Comparison of ENCODE assay signal across 9 cellular contexts in the genomic region with DNA sequence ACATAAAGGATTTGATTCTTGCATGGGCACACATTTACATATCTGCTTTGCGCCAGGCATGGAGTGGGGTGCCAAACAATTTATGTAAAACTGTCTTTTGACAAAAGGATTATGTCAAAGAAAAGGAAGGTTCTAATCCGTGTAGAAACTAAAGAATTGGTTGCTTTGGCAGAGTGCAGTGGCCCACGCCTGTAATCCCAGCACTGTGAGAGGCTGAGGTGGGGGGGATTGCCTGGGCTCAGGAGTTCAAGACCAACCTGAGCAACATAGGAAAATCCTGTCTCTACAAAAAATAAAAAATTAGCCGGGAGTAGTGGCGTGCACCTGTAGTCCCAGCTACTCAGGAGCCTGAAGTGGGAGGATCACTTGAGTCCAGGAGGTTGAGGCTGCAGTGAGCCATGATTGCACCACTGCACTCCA. TPM values are rescaled to one million over a fixed set of nuclear protein-coding genes. Genes with fewer than 3 reads are reported as not detected.
DNase-seq lines count a peak whose midpoint lies in the region; ATAC-seq, FAIRE-seq and TF ChIP-seq lines count a peak whose summit lies in the region.
"Had no signal": no experiment of that assay in that cellular context is flagged by ENCODE, and none has a peak within 500 bp of the region (broad histone marks: within the 10 kb centered on the region; RNA-seq: fewer than 3 reads in every experiment).

No MANE protein-coding gene starts in this region.

- no peaks in the 10 kb centered on the region for H3K27me3 Mint-ChIP-seq in activated naive CD8-positive, alpha-beta T cell treated with anti-CD3 and anti-CD28 coated beads for 36 hours

- ATAC-seq in foreskin keratinocyte, result no peak

- no peak for FAIRE-seq in kidney (lab: Jason Lieb, UNC)

- H3K27ac ChIP-seq in kidney (ENCODE audit: low read depth in 2 of 2, low read length in 2 of 2) (no peak overlapping the region), suprapubic skin (peak overlapping the region; percentile 90), foreskin keratinocyte (no peak overlapping the region)

- H3K27me3 ChIP-seq in suprapubic skin (no peaks in the 10 kb centered on the region), foreskin keratinocyte (no peaks in the 10 kb centered on the region)

- intact Hi-C loops in kidney (cut with DNase I), result no loop called here

- 30% methylated on average over 5 of the region's 5 CpGs for WGBS in suprapubic skin

- H3K9me3 ChIP-seq in kidney (ENCODE audit: control insufficient read depth in 1 of 2, low read length in 2 of 2), result no peaks in the 10 kb centered on the region
- no peaks in the 10 kb centered on the region for H3K9me3 ChIP-seq in suprapubic skin

- H3K4me3 ChIP-seq in kidney (ENCODE audit: low read length in 2 of 2) (peak overlapping the region; percentile 94 to 96), suprapubic skin (peak overlapping the region; percentile 97)

- TF ChIP-seq EP300 in suprapubic skin (IDR thresholded peaks at IDR 0.05), result no peak

- no peaks in the 10 kb centered on the region for H3K9me3 Mint-ChIP-seq in activated naive CD8-positive, alpha-beta T cell treated with anti-CD3 and anti-CD28 coated beads for 36 hours

- no peak for TF ChIP-seq POLR2A in suprapubic skin (IDR thresholded peaks at IDR 0.05)

- TF ChIP-seq CTCF in kidney (IDR thresholded peaks at IDR 0.05; ENCODE audit: borderline replicate concordance, extremely low read depth, insufficient read depth) (no peak), suprapubic skin (IDR thresholded peaks at IDR 0.05) (no peak), foreskin keratinocyte (conservative IDR thresholded peaks at IDR 0.05) (no peak)

- peak; percentile 52 for DNase-seq in activated CD8-positive, alpha-beta memory T cell treated with anti-CD3 and anti-CD28 coated beads for 24 hours
- DNase-seq in activated CD8-positive, alpha-beta memory T cell treated with anti-CD3 and anti-CD28 coated beads, Interleukin-2, amount 50 U/mL, for 48 hours, result no peak
- no peak for DNase-seq in activated naive CD8-positive, alpha-beta T cell treated with anti-CD3 and anti-CD28 coated beads for 36 hours
- no peak for DNase-seq in kidney
- DNase-seq in suprapubic skin (ENCODE audit: low spot score in 2 of 2), result peak in 1 of 2 donors; percentile 19
- no peak for DNase-seq in glomerular visceral epithelial cell (ENCODE audit: extremely low spot score)
- no peak for DNase-seq in NCI-H1048 (lab: John Stamatoyannopoulos, UW)
- DNase-seq in foreskin keratinocyte, result no peak
- DNase-seq: DMS 273 treated with DMSO at 0.1 percent for 48 hours had no signal

- H3K36me3 Mint-ChIP-seq in activated naive CD8-positive, alpha-beta T cell treated with anti-CD3 and anti-CD28 coated beads for 36 hours, result peaks cover 39% of the 10 kb centered on the region

- H3K4me1 ChIP-seq in kidney (ENCODE audit: control insufficient read depth in 1 of 2, insufficient read depth in 1 of 2, low read depth in 1 of 2, low read length in 2 of 2), result peaks cover 7 to 8% of the 10 kb centered on the region in 2 donors
- H3K4me1 ChIP-seq in suprapubic skin, result peaks cover 29% of the 10 kb centered on the region
- H3K4me1 ChIP-seq in foreskin keratinocyte, result no peaks in the 10 kb centered on the region

- H3K4me3 Mint-ChIP-seq in activated naive CD8-positive, alpha-beta T cell treated with anti-CD3 and anti-CD28 coated beads for 36 hours, result peak overlapping the region; percentile 98

- H3K36me3 ChIP-seq in kidney (ENCODE audit: control insufficient read depth in 1 of 2, insufficient read depth in 2 of 2, low read length in 2 of 2) (peaks cover 4 to 12% of the 10 kb centered on the region in 2 donors), suprapubic skin (peaks cover 17% of the 10 kb centered on the region)

- peak overlapping the region; percentile 98 for H3K27ac Mint-ChIP-seq in activated naive CD8-positive, alpha-beta T cell treated with anti-CD3 and anti-CD28 coated beads for 36 hours

- H3K9ac ChIP-seq in kidney (ENCODE audit: low read length in 2 of 2), result peak overlapping the region in 1 of 2 donors; percentile 96

- peaks cover 54% of the 10 kb centered on the region for H3K4me1 Mint-ChIP-seq in activated naive CD8-positive, alpha-beta T cell treated with anti-CD3 and anti-CD28 coated beads for 36 hours

RNA-seq across cellular contexts. Expression of a gene that starts 1.1 kb away (rescaled TPM):
- total RNA-seq in activated naive CD8-positive, alpha-beta T cell treated with anti-CD3 and anti-CD28 coated beads for 36 hours, result 10 to 100 TPM; 34.5 to 35.6 TPM
- total RNA-seq in kidney (41.5 TPM), suprapubic skin (10 to 100 TPM; 30.0 to 81.8 (median 52.4) TPM), foreskin keratinocyte (15.9 and 20.1 TPM in 2 replicates)
- polyA plus RNA-seq in kidney (ENCODE audit: insufficient read depth, low read depth, low replicate concordance) (24.3 TPM), foreskin keratinocyte (15.9 and 19.7 TPM in 2 replicates)

RNA-seq across cellular contexts. Expression of a gene that starts 46.1 kb away (rescaled TPM):
- total RNA-seq in activated naive CD8-positive, alpha-beta T cell treated with anti-CD3 and anti-CD28 coated beads for 36 hours, result 10 to 100 TPM; 68.5 to 76.4 TPM
- total RNA-seq in kidney, result 26.0 TPM
- 3.1 TPM for polyA plus RNA-seq in kidney (ENCODE audit: insufficient read depth, low read depth, low replicate concordance)
- total RNA-seq in suprapubic skin, result 10 to 100 TPM in 3 of 4 donors, 1 to 10 TPM in 1; 9.8 to 19.7 (median 14.6) TPM
- total RNA-seq in foreskin keratinocyte, result 9.7 and 9.8 TPM in 2 replicates
- 5.8 and 6.0 TPM in 2 replicates for polyA plus RNA-seq in foreskin keratinocyte

RNA-seq across cellular contexts. Expression of a gene that starts 47.1 kb away (rescaled TPM):
- 10 to 100 TPM; 80.4 to 85.1 TPM for total RNA-seq in activated naive CD8-positive, alpha-beta T cell treated with anti-CD3 and anti-CD28 coated beads for 36 hours
- 64.6 TPM for total RNA-seq in kidney
- polyA plus RNA-seq in kidney (ENCODE audit: insufficient read depth, low read depth, low replicate concordance), result 94.9 TPM
- 100 to 1,000 TPM in 1 of 4 donors, 10 to 100 TPM in 3; 37.8 to 104 (median 44.4) TPM for total RNA-seq in suprapubic skin
- total RNA-seq in foreskin keratinocyte, result 60.6 and 69.6 TPM in 2 replicates
- 109 and 112 TPM in 2 replicates for polyA plus RNA-seq in foreskin keratinocyte
